15 cellular contexts compared by ENCODE assay signal in genomic region chr15:25798207-25798931, GRCh38.
DNase-seq lines count a peak whose midpoint lies in the region; ATAC-seq and TF ChIP-seq lines count a peak whose summit lies in the region.
"Had no signal": no experiment of that assay in that cellular context is flagged by ENCODE, and none has a peak within 500 bp of the region (broad histone marks: within the 10 kb centered on the region; RNA-seq: fewer than 3 reads in every experiment).

No MANE protein-coding gene starts in this region.

- no peaks in the 10 kb centered on the region for H3F3A ChIP-seq in MM.1S (ENCODE audit: insufficient read depth, low read length)

- TF ChIP-seq CTCF in tibial artery (IDR thresholded peaks at IDR 0.05) (no peak), MM.1S (IDR thresholded peaks at IDR 0.05; ENCODE audit: low read length) (no peak)

- H3K4me2 ChIP-seq in MM.1S (ENCODE audit: low read depth, low read length): no peak overlapping the region

- H3K9me3 ChIP-seq in adipocyte (ENCODE audit: control insufficient read depth, low read length) (no peaks in the 10 kb centered on the region), muscle layer of colon (ENCODE audit: low read length) (no peaks in the 10 kb centered on the region), tibial artery (no peaks in the 10 kb centered on the region), MM.1S (replicated peaks; ENCODE audit: insufficient read depth, low read length) (no peaks in the 10 kb centered on the region)
- H3K9me3 ChIP-seq: vagina had no signal

- H3K4me1 ChIP-seq in adipocyte (ENCODE audit: control insufficient read depth, insufficient read depth, low read length) (peaks cover 24% of the 10 kb centered on the region), muscle layer of colon (ENCODE audit: insufficient read depth, low read length) (peaks cover 10% of the 10 kb centered on the region), tibial artery (peaks cover 0 to 100% (median 62%) of the 10 kb centered on the region in 4 donors), MM.1S (ENCODE audit: low read length) (no peaks in the 10 kb centered on the region)

- no peak overlapping the region for H2AFZ ChIP-seq in MM.1S (ENCODE audit: low read length)

- intact Hi-C loops in tibial artery (cut with DNase I; ENCODE audit: low total_unique reads): loop anchor here (5.0 to 10.0 kb wide), 2 partner anchors 64 kb away; partner anchors contain the start of gene ATP10A

- H4K20me1 ChIP-seq in MM.1S (ENCODE audit: insufficient read depth, low read length): no peaks in the 10 kb centered on the region

- no peaks in the 10 kb centered on the region for H3K9me3 Mint-ChIP-seq in activated naive CD8-positive, alpha-beta T cell (ENCODE audit: low read depth)
- H3K9me3 Mint-ChIP-seq in activated naive CD8-positive, alpha-beta T cell treated with anti-CD3 and anti-CD28 coated beads, Interleukin-2, amount 50 U/mL, for 24 hours: no peaks in the 10 kb centered on the region

- peaks cover 55% of the 10 kb centered on the region for H3K4me1 Mint-ChIP-seq in activated naive CD8-positive, alpha-beta T cell (ENCODE audit: low read depth)
- peaks cover 71% of the 10 kb centered on the region for H3K4me1 Mint-ChIP-seq in activated naive CD8-positive, alpha-beta T cell treated with anti-CD3 and anti-CD28 coated beads, Interleukin-2, amount 50 U/mL, for 24 hours

- no peak for DNase-seq in activated naive CD8-positive, alpha-beta T cell treated with anti-CD3 and anti-CD28 coated beads, Interleukin-2, amount 50 U/mL, for 24 hours
- DNase-seq in adipocyte (ENCODE audit: low read depth): peak; percentile 27
- peak in 1 of 2 donors; percentile 50 for DNase-seq in tibial artery
- DNase-seq in NCI-H146 (lab: John Stamatoyannopoulos, UW): no peak
- no peak for DNase-seq in globus pallidus (ENCODE audit: low spot score)
- no peak for DNase-seq in MM.1S
- DNase-seq: central memory CD4-positive, alpha-beta T cell; DMS79; hypothalamus had no signal

- H3K27me3 Mint-ChIP-seq in activated naive CD8-positive, alpha-beta T cell: no peaks in the 10 kb centered on the region
- H3K27me3 Mint-ChIP-seq in activated naive CD8-positive, alpha-beta T cell treated with anti-CD3 and anti-CD28 coated beads, Interleukin-2, amount 50 U/mL, for 24 hours: no peaks in the 10 kb centered on the region

- peak overlapping the region; percentile 52 for H3K9ac ChIP-seq in adipocyte (ENCODE audit: low read length)
- no peak overlapping the region for H3K9ac ChIP-seq in muscle layer of colon (ENCODE audit: low read length)
- no peak overlapping the region for H3K9ac ChIP-seq in MM.1S (ENCODE audit: low read length)

- peaks cover 4% of the 10 kb centered on the region for H3K36me3 Mint-ChIP-seq in activated naive CD8-positive, alpha-beta T cell
- peaks cover 5% of the 10 kb centered on the region for H3K36me3 Mint-ChIP-seq in activated naive CD8-positive, alpha-beta T cell treated with anti-CD3 and anti-CD28 coated beads, Interleukin-2, amount 50 U/mL, for 24 hours (ENCODE audit: low read depth)

- H3K27me3 ChIP-seq in adipocyte (replicated peaks; ENCODE audit: control insufficient read depth, insufficient read depth, low read length) (no peaks in the 10 kb centered on the region), muscle layer of colon (ENCODE audit: control insufficient read depth in 1 of 2, insufficient read depth in 2 of 2, low read length in 2 of 2) (no peaks in the 10 kb centered on the region), tibial artery (no peaks in the 10 kb centered on the region), MM.1S (replicated peaks; ENCODE audit: insufficient read depth, low read length) (no peaks in the 10 kb centered on the region)
- H3K27me3 ChIP-seq: vagina had no signal

- no peak overlapping the region for H3K4me3 Mint-ChIP-seq in activated naive CD8-positive, alpha-beta T cell
- H3K4me3 Mint-ChIP-seq in activated naive CD8-positive, alpha-beta T cell treated with anti-CD3 and anti-CD28 coated beads, Interleukin-2, amount 50 U/mL, for 24 hours: no peak overlapping the region

- H3K4me3 ChIP-seq in adipocyte (ENCODE audit: low read length) (peak overlapping the region; percentile 15), muscle layer of colon (ENCODE audit: low read depth in 1 of 2, low read length in 2 of 2) (no peak overlapping the region), tibial artery (no peak overlapping the region), MM.1S (ENCODE audit: low read length) (no peak overlapping the region)
- H3K4me3 ChIP-seq: GM12878, SK-N-MC, vagina had no signal

- H3K9me2 ChIP-seq in MM.1S (replicated peaks; ENCODE audit: insufficient read depth, low read length): no peaks in the 10 kb centered on the region

- no peaks in the 10 kb centered on the region for H3K36me3 ChIP-seq in adipocyte (ENCODE audit: control insufficient read depth, insufficient read depth, low read length, severe bottlenecking)
- H3K36me3 ChIP-seq in muscle layer of colon (ENCODE audit: insufficient read depth, low read length): no peaks in the 10 kb centered on the region
- H3K36me3 ChIP-seq in tibial artery: no peaks in the 10 kb centered on the region
- H3K36me3 ChIP-seq in MM.1S (replicated peaks; ENCODE audit: insufficient read depth, low read length): no peaks in the 10 kb centered on the region
- H3K36me3 ChIP-seq: vagina had no signal

- H3K27ac Mint-ChIP-seq in activated naive CD8-positive, alpha-beta T cell: peak overlapping the region; percentile 34
- no peak overlapping the region for H3K27ac Mint-ChIP-seq in activated naive CD8-positive, alpha-beta T cell treated with anti-CD3 and anti-CD28 coated beads, Interleukin-2, amount 50 U/mL, for 24 hours

- no peaks in the 10 kb centered on the region for H3K79me2 ChIP-seq in MM.1S (ENCODE audit: low read length)

- H3K27ac ChIP-seq in muscle layer of colon (ENCODE audit: low read depth, low read length) (peak overlapping the region; percentile 7), tibial artery (peak overlapping the region; percentile 79 to 89), MM.1S (ENCODE audit: low read length) (no peak overlapping the region)
- H3K27ac ChIP-seq: SK-N-MC, vagina had no signal

- ATAC-seq in activated naive CD8-positive, alpha-beta T cell treated with anti-CD3 and anti-CD28 coated beads, Interleukin-2, amount 50 U/mL, for 24 hours: no peak
- ATAC-seq: activated CD4-positive, CD25-positive, alpha-beta regulatory T cell treated with anti-CD3 and anti-CD28 coated beads, Interleukin-2, amount 50 U/mL, for 24 hours; GM12878 had no signal
